26 cellular contexts compared by ENCODE assay signal in the genomic region with DNA sequence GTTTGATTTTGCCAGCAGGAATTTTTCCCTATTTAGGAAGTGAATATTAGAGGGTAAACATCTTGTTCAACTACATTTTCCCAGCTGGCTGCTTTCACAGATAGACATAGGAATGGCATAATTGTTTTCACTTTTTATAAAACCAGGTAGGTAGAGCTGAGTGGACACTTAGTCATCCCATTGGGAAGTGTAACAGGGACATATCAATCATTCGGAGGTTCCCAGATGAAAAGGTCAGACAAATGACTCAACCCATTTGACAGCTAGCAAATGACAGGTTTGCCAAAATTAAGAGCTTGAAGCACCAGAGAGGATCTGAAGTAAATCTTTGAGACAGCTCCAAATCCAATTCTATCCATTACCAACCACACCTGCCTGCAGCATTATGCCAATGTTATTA.
DNase-seq lines count a peak whose midpoint lies in the region; ATAC-seq, FAIRE-seq and TF ChIP-seq lines count a peak whose summit lies in the region.
"Had no signal": no experiment of that assay in that cellular context is flagged by ENCODE, and none has a peak within 500 bp of the region (broad histone marks: within the 10 kb centered on the region; RNA-seq: fewer than 3 reads in every experiment).

No MANE protein-coding gene starts in this region.

- H3K27me3 ChIP-seq in endothelial cell of umbilical vein (ENCODE audit: control insufficient read depth in 2 of 2, insufficient read depth in 2 of 2, low read length in 2 of 2) = no peaks in the 10 kb centered on the region
- H3K27me3 ChIP-seq: cardiac muscle cell, pancreas, SJSA1 had no signal

- TF ChIP-seq CTCF in RWPE1 (conservative IDR thresholded peaks at IDR 0.05; ENCODE audit: low read depth) (no peak), endothelial cell of umbilical vein (IDR thresholded peaks at IDR 0.05; ENCODE audit: extremely low read depth in 1 of 2, insufficient read depth in 1 of 2, low read depth in 1 of 2, low read length in 2 of 2) (no peak)

- dilution Hi-C loops in endothelial cell of umbilical vein (cut with MboI; ENCODE audit: extremely low pct_ligation_motif_present, low sequenced_read_pairs) = no loop called here

- BruUV-seq in endothelial cell of umbilical vein (replicated peaks; lab: Mats Ljungman, UMichigan) = no TSS peak

- peak overlapping the region; percentile 87 for H3K4me2 ChIP-seq in endothelial cell of umbilical vein (ENCODE audit: insufficient read depth, low read length)
- H3K4me2 ChIP-seq: PC-9 had no signal

- H3K4me1 ChIP-seq in endothelial cell of umbilical vein (ENCODE audit: control insufficient read depth, extremely low read depth, insufficient read depth, low read length) = peaks cover 40% of the 10 kb centered on the region
- H3K4me1 ChIP-seq: pancreas, SJSA1 had no signal

- DNase-seq in NCI-H1105 treated with DMSO at 0.1 percent for 48 hours (lab: John Stamatoyannopoulos, UW) (peak; percentile 20), NCI-H1105 (lab: John Stamatoyannopoulos, UW) (no peak), RWPE1 (ENCODE audit: low spot score) (peak; percentile 86), endothelial cell of umbilical vein (ENCODE audit: low read depth, low spot score) (peak; percentile 75), renal cortical epithelial cell (ENCODE audit: low read depth) (peak; percentile 74), caudate nucleus (lab: John Stamatoyannopoulos, UW) (no peak), mucosa of gallbladder (ENCODE audit: low spot score) (no peak)
- DNase-seq: activated CD4-positive, alpha-beta T cell treated with anti-CD3 and anti-CD28 coated beads, Interleukin-2, amount 50 U/mL, for 48 hours; activated gamma-delta T cell treated with Interleukin-2 at 50 U/mL for 16 hours; GM23248; KBM-7; left cardiac atrium; NCI-H2107; NCI-H526 treated with DMSO at 0.1 percent for 48 hours; pancreas; stimulated activated CD4-positive, alpha-beta T cell treated with anti-CD3 and anti-CD28 coated beads, Interleukin-15, amount 100 ng/mL, for 24 hours; substantia nigra had no signal

- no peaks in the 10 kb centered on the region for H3K79me2 ChIP-seq in endothelial cell of umbilical vein (ENCODE audit: control insufficient read depth, insufficient read depth, low read length)

- FAIRE-seq in endothelial cell of umbilical vein (lab: Jason Lieb, UNC) = peak; percentile 33
- FAIRE-seq: A204.1, GM19239, pancreas had no signal

- intact Hi-C loops in endothelial cell of umbilical vein (cut with micrococcal nuclease) = loop anchor here (1.0 to 5.0 kb wide), 10 partner anchors 35 to 1103 kb away; a partner anchor contains a TSS

- POLR2A ChIA-PET in RWPE1 (lab: Yijun Ruan, JAX; ENCODE audit: low non-redundant PET) = no interaction called here
- POLR2A ChIA-PET in endothelial cell of umbilical vein (lab: Charles Lee) = no interaction called here

- no peaks in the 10 kb centered on the region for H3K9me1 ChIP-seq in endothelial cell of umbilical vein (replicated peaks; ENCODE audit: control insufficient read depth, extremely low read depth, insufficient read depth, low read length)

- CTCF ChIA-PET in RWPE1 (lab: Yijun Ruan, JAX) = no interaction called here
- CTCF ChIA-PET in endothelial cell of umbilical vein (lab: Charles Lee) = no interaction called here

- H3K36me3 ChIP-seq in endothelial cell of umbilical vein (ENCODE audit: control insufficient read depth in 2 of 2, extremely low read depth in 1 of 2, insufficient read depth in 2 of 2, low read length in 2 of 2) = no peaks in the 10 kb centered on the region
- H3K36me3 ChIP-seq: cardiac muscle cell, pancreas, SJSA1 had no signal

- H4K20me1 ChIP-seq in endothelial cell of umbilical vein (replicated peaks; ENCODE audit: control insufficient read depth, extremely low read depth, insufficient read depth, low read length) = no peaks in the 10 kb centered on the region

- no peaks in the 10 kb centered on the region for H3K9me3 ChIP-seq in endothelial cell of umbilical vein (replicated peaks; ENCODE audit: control insufficient read depth, insufficient read depth, low read length)
- H3K9me3 ChIP-seq: pancreas, SJSA1 had no signal

- H3K9ac ChIP-seq in endothelial cell of umbilical vein (replicated peaks; ENCODE audit: extremely low read depth, insufficient read depth, low read length) = peak overlapping the region; percentile 64
- H3K9ac ChIP-seq: GM23248 had no signal

- TF ChIP-seq POLR2A in endothelial cell of umbilical vein (IDR thresholded peaks at IDR 0.05; ENCODE audit: low read depth, low read length) = no peak

- H2AFZ ChIP-seq in endothelial cell of umbilical vein (ENCODE audit: low read depth, low read length) = no peak overlapping the region
- H2AFZ ChIP-seq: GM23248, PC-9 had no signal

- no peak overlapping the region for H3K4me3 ChIP-seq in endothelial cell of umbilical vein (replicated peaks in 1 of 3; ENCODE audit: insufficient read depth in 1 of 3, low read depth in 1 of 3, low read length in 3 of 3)
- H3K4me3 ChIP-seq: cardiac muscle cell, GM23248, pancreas, PC-9, SJSA1 had no signal

- no peak for ATAC-seq in GM18498 (IDR thresholded peaks at IDR 0.05; ENCODE audit: unreplicated experiment)
- ATAC-seq: natural killer cell treated with Interleukin-12 subunit alpha and Interleukin-12 subunit beta and Interleukin-15 and Interleukin-18, amount 100 ng/mL, for 72 hours; pancreas; sciatic nerve; WTC11 had no signal

- H3K27ac ChIP-seq in RWPE1 (no peak overlapping the region), endothelial cell of umbilical vein (ENCODE audit: insufficient read depth, low read depth, low read length) (peak overlapping the region; percentile 99), caudate nucleus (ENCODE audit: low read depth, low read length) (no peak overlapping the region)
- H3K27ac ChIP-seq: cardiac muscle cell, GM23248, pancreas, PC-9, SJSA1 had no signal

TF ChIP-seq in endothelial cell of umbilical vein, 7 proteins besides CTCF, POLR2A, EP300 and RAD21:
- TF ChIP-seq, protein P1, sequence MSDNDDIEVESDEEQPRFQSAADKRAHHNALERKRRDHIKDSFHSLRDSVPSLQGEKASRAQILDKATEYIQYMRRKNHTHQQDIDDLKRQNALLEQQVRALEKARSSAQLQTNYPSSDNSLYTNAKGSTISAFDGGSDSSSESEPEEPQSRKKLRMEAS (IDR thresholded peaks at IDR 0.05; ENCODE audit: insufficient read depth, insufficient read length) = no peak
- peak; percentile 84 for TF ChIP-seq FOS (IDR thresholded peaks at IDR 0.05; ENCODE audit: borderline replicate concordance, insufficient read depth, low read length)
- peak; percentile 30 for TF ChIP-seq JUN (IDR thresholded peaks at IDR 0.05; ENCODE audit: borderline replicate concordance, insufficient read depth, insufficient read length, low read depth)
- no peak for TF ChIP-seq EZH2 (IDR thresholded peaks at IDR 0.05; ENCODE audit: borderline replicate concordance, low read depth, low read length, severe bottlenecking)
- no peak for TF ChIP-seq GATA2 (IDR thresholded peaks at IDR 0.05; ENCODE audit: insufficient read depth, insufficient read length, low read depth, low read length)
- TF ChIP-seq MYC (IDR thresholded peaks at IDR 0.05; ENCODE audit: low read depth, low read length) = no peak
- TF ChIP-seq POLR2AphosphoS5 (IDR thresholded peaks at IDR 0.05; ENCODE audit: insufficient read depth, low read depth, low read length) = peak; percentile 34

Comparison
In these comparisons a context has a peak if more than half of its experiments do, and no peak if none do; other contexts are left out.
1. DNase-seq: peak in NCI-H1105 treated with DMSO at 0.1 percent for 48 hours (single experiment), RWPE1 (single experiment), endothelial cell of umbilical vein (single experiment) and renal cortical epithelial cell (single experiment); none in NCI-H1105 (single experiment), caudate nucleus (0 of 61) and mucosa of gallbladder (single experiment).